ENCODE assay signal across 18 cellular contexts in genomic region chr1:12081648-12082396, GRCh38. TPM values are rescaled to one million over a fixed set of nuclear protein-coding genes. Genes with fewer than 3 reads are reported as not detected.
DNase-seq lines count a peak whose midpoint lies in the region; ATAC-seq and TF ChIP-seq lines count a peak whose summit lies in the region.
"Had no signal": no experiment of that assay in that cellular context is flagged by ENCODE, and none has a peak within 500 bp of the region (broad histone marks: within the 10 kb centered on the region; RNA-seq: fewer than 3 reads in every experiment).

No MANE protein-coding gene starts in this region.

- no peaks in the 10 kb centered on the region for H3K79me2 ChIP-seq in KMS-11 (ENCODE audit: insufficient read depth, low read depth)

- H3K4me1 ChIP-seq in KMS-11 (ENCODE audit: low read depth, poor library complexity, severe bottlenecking) (peaks cover 6% of the 10 kb centered on the region), neuron (ENCODE audit: insufficient read depth, low read length) (no peaks in the 10 kb centered on the region)
- H3K4me1 ChIP-seq: vagina had no signal

- no peaks in the 10 kb centered on the region for H3K27me3 Mint-ChIP-seq in activated CD4-positive, alpha-beta T cell treated with anti-CD3 and anti-CD28 coated beads, Interleukin-2, amount 10 ng/mL, durations not matched to agents 24 days and 14 days
- peaks cover 4% of the 10 kb centered on the region for H3K27me3 Mint-ChIP-seq in activated T-helper 17 cell treated with anti-CD3 and anti-CD28 coated beads, Interleukin-2, amount 50 U/mL, for 72 hours

- H3K36me3 Mint-ChIP-seq in activated CD4-positive, alpha-beta T cell treated with anti-CD3 and anti-CD28 coated beads, Interleukin-2, amount 10 ng/mL, durations not matched to agents 24 days and 14 days (ENCODE audit: low read depth), result peaks cover 48% of the 10 kb centered on the region
- H3K36me3 Mint-ChIP-seq in activated T-helper 17 cell treated with anti-CD3 and anti-CD28 coated beads, Interleukin-2, amount 50 U/mL, for 72 hours (ENCODE audit: low read depth), result peaks cover 33% of the 10 kb centered on the region

- peaks cover 12% of the 10 kb centered on the region for H3K9me3 Mint-ChIP-seq in activated CD4-positive, alpha-beta T cell treated with anti-CD3 and anti-CD28 coated beads, Interleukin-2, amount 10 ng/mL, durations not matched to agents 24 days and 14 days
- H3K9me3 Mint-ChIP-seq in activated T-helper 17 cell treated with anti-CD3 and anti-CD28 coated beads, Interleukin-2, amount 50 U/mL, for 72 hours, result peaks cover 8% of the 10 kb centered on the region

- no peaks in the 10 kb centered on the region for H4K20me1 ChIP-seq in KMS-11 (ENCODE audit: insufficient read depth)

- H3K4me3 ChIP-seq in KMS-11 (IDR thresholded peaks at IDR 0.05; ENCODE audit: insufficient read depth, low read depth, low read length) (no peak overlapping the region), neuron (ENCODE audit: low read length) (peak overlapping the region; percentile 36)
- H3K4me3 ChIP-seq: vagina had no signal

- peaks cover 18% of the 10 kb centered on the region for H3K9me3 ChIP-seq in neuron (ENCODE audit: low read length)
- H3K9me3 ChIP-seq: vagina had no signal

- peak overlapping the region; percentile 47 for H3K4me3 Mint-ChIP-seq in activated CD4-positive, alpha-beta T cell treated with anti-CD3 and anti-CD28 coated beads, Interleukin-2, amount 10 ng/mL, durations not matched to agents 24 days and 14 days
- peak overlapping the region; percentile 31 for H3K4me3 Mint-ChIP-seq in activated T-helper 17 cell treated with anti-CD3 and anti-CD28 coated beads, Interleukin-2, amount 50 U/mL, for 72 hours

- H3K27me3 ChIP-seq in KMS-11 (ENCODE audit: insufficient read depth, low read depth), result no peaks in the 10 kb centered on the region
- peaks cover 8% of the 10 kb centered on the region for H3K27me3 ChIP-seq in neuron (ENCODE audit: insufficient read depth, low read length)
- H3K27me3 ChIP-seq: vagina had no signal

- no peak for ATAC-seq in activated T-helper 17 cell treated with anti-CD3 and anti-CD28 coated beads, Interleukin-2, amount 50 U/mL, for 72 hours (replicated peaks)

- H3K9ac ChIP-seq in KMS-11, result no peak overlapping the region

- peak overlapping the region; percentile 69 for H3K27ac Mint-ChIP-seq in activated CD4-positive, alpha-beta T cell treated with anti-CD3 and anti-CD28 coated beads, Interleukin-2, amount 10 ng/mL, durations not matched to agents 24 days and 14 days
- H3K27ac Mint-ChIP-seq in activated T-helper 17 cell treated with anti-CD3 and anti-CD28 coated beads, Interleukin-2, amount 50 U/mL, for 72 hours, result peak overlapping the region; percentile 72

- H3K27ac ChIP-seq in KMS-11, result no peak overlapping the region
- H3K27ac ChIP-seq: vagina had no signal

- H3K4me2 ChIP-seq in KMS-11, result no peak overlapping the region; the same call in 1 of the 2 replicates

- H3K4me1 Mint-ChIP-seq in activated CD4-positive, alpha-beta T cell treated with anti-CD3 and anti-CD28 coated beads, Interleukin-2, amount 10 ng/mL, durations not matched to agents 24 days and 14 days, result peaks cover 41% of the 10 kb centered on the region
- H3K4me1 Mint-ChIP-seq in activated T-helper 17 cell treated with anti-CD3 and anti-CD28 coated beads, Interleukin-2, amount 50 U/mL, for 72 hours, result peaks cover 39% of the 10 kb centered on the region

- TF ChIP-seq CTCF in KMS-11 (conservative IDR thresholded peaks at IDR 0.05; ENCODE audit: low read depth, low read length), result no peak

- H3K36me3 ChIP-seq in KMS-11 (ENCODE audit: insufficient read depth) (no peaks in the 10 kb centered on the region), neuron (ENCODE audit: insufficient read depth, low read length) (no peaks in the 10 kb centered on the region)
- H3K36me3 ChIP-seq: vagina had no signal

- H2AFZ ChIP-seq in KMS-11 (ENCODE audit: low read depth) (peak overlapping the region; percentile 65), neuron (ENCODE audit: low read depth, low read length) (peak overlapping the region; percentile 84)

- intact Hi-C loops in activated CD4-positive, alpha-beta T cell treated with anti-CD3 and anti-CD28 coated beads, Interleukin-2, amount 10 ng/mL, durations not matched to agents 24 days and 14 days (cut with micrococcal nuclease), result no loop called here

- DNase-seq in activated CD4-positive, alpha-beta T cell treated with anti-CD3 and anti-CD28 coated beads, Interleukin-2, amount 10 ng/mL, durations not matched to agents 24 days and 14 days, result no peak
- DNase-seq in activated CD4-positive, alpha-beta T cell treated with anti-CD3 and anti-CD28 coated beads, Interleukin-2, amount 50 U/mL, for 1 hour, result no peak
- DNase-seq in NCI-H526 treated with DMSO at 0.1 percent for 48 hours (lab: John Stamatoyannopoulos, UW) (no peak), H4 (ENCODE audit: low spot score) (no peak), DMS79 (lab: John Stamatoyannopoulos, UW) (no peak)
- DNase-seq: ACHN; activated CD8-positive, alpha-beta memory T cell treated with anti-CD3 and anti-CD28 coated beads, Interleukin-2, amount 50 U/mL, for 48 hours; DMS 273 treated with DMSO at 0.1 percent for 48 hours; effector memory CD4-positive, alpha-beta T cell; NCI-H2107; retina; stimulated activated CD4-positive, alpha-beta T cell treated with anti-CD3 and anti-CD28 coated beads, Interleukin-2, amount 100 ng/mL, for 24 hours; T1000 had no signal

RNA-seq across cellular contexts. Expression of gene TNFRSF8, which starts 18.7 kb away (rescaled TPM):
- 33.2 and 35.1 TPM in 2 replicates for total RNA-seq in activated CD4-positive, alpha-beta T cell treated with anti-CD3 and anti-CD28 coated beads, Interleukin-2, amount 10 ng/mL, durations not matched to agents 24 days and 14 days
- total RNA-seq in activated T-helper 17 cell treated with anti-CD3 and anti-CD28 coated beads, Interleukin-2, amount 50 U/mL, for 72 hours, result 100 to 1,000 TPM in 1 of 2 donors, 10 to 100 TPM in 1; 35.3 to 216 TPM
- total RNA-seq in H4 (2014; rRNA removed; shearing (Covaris generic)), result 0.02 TPM in 1 of 2 replicates, not detected in the other
- total RNA-seq: MCF 10A had no signal

Comparison
In these comparisons a context has a peak if more than half of its experiments do, and no peak if none do; other contexts are left out.
1. RNA of gene TNFRSF8, which starts 18.7 kb away (total RNA-seq): 35.3 to 216 TPM in activated T-helper 17 cell treated with anti-CD3 and anti-CD28 coated beads, Interleukin-2, amount 50 U/mL, for 72 hours and 33.2 to 35.1 TPM in activated CD4-positive, alpha-beta T cell treated with anti-CD3 and anti-CD28 coated beads, Interleukin-2, amount 10 ng/mL, durations not matched to agents 24 days and 14 days; 0.02 TPM in H4; every median in the first group is over 10 times any median in the second.